1 cellular context compared by ENCODE assay signal in genomic region chr1:46735708-46736324, GRCh38.
TF ChIP-seq lines count a peak whose summit lies in the region.

No MANE protein-coding gene starts in this region.

TF ChIP-seq in HepG2, 621 proteins besides CTCF, POLR2A, EP300 and RAD21 (continued from another document and continues in another):
- TF ChIP-seq, protein P1, sequence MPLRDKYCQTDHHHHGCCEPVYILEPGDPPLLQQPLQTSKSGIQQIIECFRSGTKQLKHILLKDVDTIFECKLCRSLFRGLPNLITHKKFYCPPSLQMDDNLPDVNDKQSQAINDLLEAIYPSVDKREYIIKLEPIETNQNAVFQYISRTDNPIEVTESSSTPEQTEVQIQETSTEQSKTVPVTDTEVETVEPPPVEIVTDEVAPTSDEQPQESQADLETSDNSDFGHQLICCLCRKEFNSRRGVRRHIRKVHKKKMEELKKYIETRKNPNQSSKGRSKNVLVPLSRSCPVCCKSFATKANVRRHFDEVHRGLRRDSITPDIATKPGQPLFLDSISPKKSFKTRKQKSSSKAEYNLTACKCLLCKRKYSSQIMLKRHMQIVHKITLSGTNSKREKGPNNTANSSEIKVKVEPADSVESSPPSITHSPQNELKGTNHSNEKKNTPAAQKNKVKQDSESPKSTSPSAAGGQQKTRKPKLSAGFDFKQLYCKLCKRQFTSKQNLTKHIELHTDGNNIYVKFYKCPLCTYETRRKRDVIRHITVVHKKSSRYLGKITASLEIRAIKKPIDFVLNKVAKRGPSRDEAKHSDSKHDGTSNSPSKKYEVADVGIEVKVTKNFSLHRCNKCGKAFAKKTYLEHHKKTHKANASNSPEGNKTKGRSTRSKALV (CRISPR knock-in tag; IDR thresholded peaks at IDR 0.05): 0 out of 2 replicates have a peak, but pooled peaks have one; percentile 36
- TF ChIP-seq, protein P2, sequence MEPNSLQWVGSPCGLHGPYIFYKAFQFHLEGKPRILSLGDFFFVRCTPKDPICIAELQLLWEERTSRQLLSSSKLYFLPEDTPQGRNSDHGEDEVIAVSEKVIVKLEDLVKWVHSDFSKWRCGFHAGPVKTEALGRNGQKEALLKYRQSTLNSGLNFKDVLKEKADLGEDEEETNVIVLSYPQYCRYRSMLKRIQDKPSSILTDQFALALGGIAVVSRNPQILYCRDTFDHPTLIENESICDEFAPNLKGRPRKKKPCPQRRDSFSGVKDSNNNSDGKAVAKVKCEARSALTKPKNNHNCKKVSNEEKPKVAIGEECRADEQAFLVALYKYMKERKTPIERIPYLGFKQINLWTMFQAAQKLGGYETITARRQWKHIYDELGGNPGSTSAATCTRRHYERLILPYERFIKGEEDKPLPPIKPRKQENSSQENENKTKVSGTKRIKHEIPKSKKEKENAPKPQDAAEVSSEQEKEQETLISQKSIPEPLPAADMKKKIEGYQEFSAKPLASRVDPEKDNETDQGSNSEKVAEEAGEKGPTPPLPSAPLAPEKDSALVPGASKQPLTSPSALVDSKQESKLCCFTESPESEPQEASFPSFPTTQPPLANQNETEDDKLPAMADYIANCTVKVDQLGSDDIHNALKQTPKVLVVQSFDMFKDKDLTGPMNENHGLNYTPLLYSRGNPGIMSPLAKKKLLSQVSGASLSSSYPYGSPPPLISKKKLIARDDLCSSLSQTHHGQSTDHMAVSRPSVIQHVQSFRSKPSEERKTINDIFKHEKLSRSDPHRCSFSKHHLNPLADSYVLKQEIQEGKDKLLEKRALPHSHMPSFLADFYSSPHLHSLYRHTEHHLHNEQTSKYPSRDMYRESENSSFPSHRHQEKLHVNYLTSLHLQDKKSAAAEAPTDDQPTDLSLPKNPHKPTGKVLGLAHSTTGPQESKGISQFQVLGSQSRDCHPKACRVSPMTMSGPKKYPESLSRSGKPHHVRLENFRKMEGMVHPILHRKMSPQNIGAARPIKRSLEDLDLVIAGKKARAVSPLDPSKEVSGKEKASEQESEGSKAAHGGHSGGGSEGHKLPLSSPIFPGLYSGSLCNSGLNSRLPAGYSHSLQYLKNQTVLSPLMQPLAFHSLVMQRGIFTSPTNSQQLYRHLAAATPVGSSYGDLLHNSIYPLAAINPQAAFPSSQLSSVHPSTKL (CRISPR knock-in tag; IDR thresholded peaks at IDR 0.05): peak; percentile 68
- TF ChIP-seq NFKB2 (CRISPR knock-in tag; IDR thresholded peaks at IDR 0.05; ENCODE audit: borderline replicate concordance) (no peak), ZNF776 (CRISPR knock-in tag; IDR thresholded peaks at IDR 0.05) (no peak), FOSL2 (CRISPR knock-in tag; IDR thresholded peaks at IDR 0.05) (0 out of 2 replicates have a peak, but pooled peaks have one; percentile 17), ADNP (CRISPR knock-in tag; IDR thresholded peaks at IDR 0.05) (no peak), ZNF343 (CRISPR knock-in tag; IDR thresholded peaks at IDR 0.05) (no peak), KMT2B (CRISPR knock-in tag; IDR thresholded peaks at IDR 0.05) (peak; percentile 77; the same call in 1 of the 2 replicates), SP140L (CRISPR knock-in tag; IDR thresholded peaks at IDR 0.05; ENCODE audit: borderline replicate concordance) (peak; percentile 96; the same call in 1 of the 2 replicates), ISL2 (CRISPR knock-in tag; IDR thresholded peaks at IDR 0.05) (peak; percentile 56; the same call in 1 of the 2 replicates), ZNF451 (CRISPR knock-in tag; IDR thresholded peaks at IDR 0.05) (no peak), MXD4 (CRISPR knock-in tag; IDR thresholded peaks at IDR 0.05) (no peak; the same call in 1 of the 2 replicates), TFAP4 (IDR thresholded peaks at IDR 0.05; ENCODE audit: borderline replicate concordance, low read depth) (no peak), RFXAP (CRISPR knock-in tag; IDR thresholded peaks at IDR 0.05; ENCODE audit: borderline replicate concordance) (0 out of 2 replicates have a peak, but pooled peaks have one; percentile 44), ZNF660 (CRISPR knock-in tag; IDR thresholded peaks at IDR 0.05; ENCODE audit: borderline replicate concordance, low read depth) (no peak), ZSCAN20 (CRISPR knock-in tag; IDR thresholded peaks at IDR 0.05; ENCODE audit: borderline replicate concordance) (0 out of 2 replicates have a peak, but pooled peaks have one; percentile 44), PHF21A (CRISPR knock-in tag; IDR thresholded peaks at IDR 0.05) (no peak), ZFP36 (IDR thresholded peaks at IDR 0.05; ENCODE audit: borderline replicate concordance, low read depth, low read length, partially characterized antibody) (no peak), HBP1 (CRISPR knock-in tag; IDR thresholded peaks at IDR 0.05; ENCODE audit: low read depth) (peak; percentile 91; the same call in 1 of the 2 replicates), MLLT10 (CRISPR knock-in tag; IDR thresholded peaks at IDR 0.05) (no peak), ZBTB8A (CRISPR knock-in tag; IDR thresholded peaks at IDR 0.05; ENCODE audit: borderline replicate concordance, low read depth) (no peak), ZKSCAN1 (IDR thresholded peaks at IDR 0.05; ENCODE audit: low read length) (no peak), ZNF615 (CRISPR knock-in tag; IDR thresholded peaks at IDR 0.05; ENCODE audit: borderline replicate concordance) (no peak), ETV6 (CRISPR knock-in tag; conservative IDR thresholded peaks at IDR 0.05) (peak; percentile 83; the same call in 1 of the 2 replicates), SP5 (CRISPR knock-in tag; IDR thresholded peaks at IDR 0.05; ENCODE audit: borderline replicate concordance, low read depth) (no peak), XBP1 (CRISPR knock-in tag; IDR thresholded peaks at IDR 0.05) (peak; percentile 77; the same call in 1 of the 2 replicates), CENPT (CRISPR knock-in tag; IDR thresholded peaks at IDR 0.05; ENCODE audit: low read depth) (no peak), CEBPB (IDR thresholded peaks at IDR 0.05; ENCODE audit: borderline replicate concordance, low read depth, low read length) (no peak), MYPOP (CRISPR knock-in tag; IDR thresholded peaks at IDR 0.05) (no peak), RARA (CRISPR knock-in tag; IDR thresholded peaks at IDR 0.05) (peak; percentile 43), ZC3H13 (CRISPR knock-in tag; IDR thresholded peaks at IDR 0.05) (no peak), ATF4 (CRISPR knock-in tag; IDR thresholded peaks at IDR 0.05) (no peak), SRSF4 (IDR thresholded peaks at IDR 0.05; ENCODE audit: low read depth, low read length, poor library complexity, severe bottlenecking) (no peak), BORCS8-MEF2B (CRISPR knock-in tag; IDR thresholded peaks at IDR 0.05) (peak; percentile 89), SIN3B (IDR thresholded peaks at IDR 0.05; ENCODE audit: low read length) (no peak), KLF6 (CRISPR knock-in tag; IDR thresholded peaks at IDR 0.05) (peak; percentile 88), ZZZ3 (CRISPR knock-in tag; IDR thresholded peaks at IDR 0.05; ENCODE audit: borderline replicate concordance) (no peak), JUN (CRISPR knock-in tag; IDR thresholded peaks at IDR 0.05) (no peak)
- TF ChIP-seq, protein P3, sequence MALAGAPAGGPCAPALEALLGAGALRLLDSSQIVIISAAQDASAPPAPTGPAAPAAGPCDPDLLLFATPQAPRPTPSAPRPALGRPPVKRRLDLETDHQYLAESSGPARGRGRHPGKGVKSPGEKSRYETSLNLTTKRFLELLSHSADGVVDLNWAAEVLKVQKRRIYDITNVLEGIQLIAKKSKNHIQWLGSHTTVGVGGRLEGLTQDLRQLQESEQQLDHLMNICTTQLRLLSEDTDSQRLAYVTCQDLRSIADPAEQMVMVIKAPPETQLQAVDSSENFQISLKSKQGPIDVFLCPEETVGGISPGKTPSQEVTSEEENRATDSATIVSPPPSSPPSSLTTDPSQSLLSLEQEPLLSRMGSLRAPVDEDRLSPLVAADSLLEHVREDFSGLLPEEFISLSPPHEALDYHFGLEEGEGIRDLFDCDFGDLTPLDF (CRISPR knock-in tag; IDR thresholded peaks at IDR 0.05): no peak
- TF ChIP-seq, protein P4, sequence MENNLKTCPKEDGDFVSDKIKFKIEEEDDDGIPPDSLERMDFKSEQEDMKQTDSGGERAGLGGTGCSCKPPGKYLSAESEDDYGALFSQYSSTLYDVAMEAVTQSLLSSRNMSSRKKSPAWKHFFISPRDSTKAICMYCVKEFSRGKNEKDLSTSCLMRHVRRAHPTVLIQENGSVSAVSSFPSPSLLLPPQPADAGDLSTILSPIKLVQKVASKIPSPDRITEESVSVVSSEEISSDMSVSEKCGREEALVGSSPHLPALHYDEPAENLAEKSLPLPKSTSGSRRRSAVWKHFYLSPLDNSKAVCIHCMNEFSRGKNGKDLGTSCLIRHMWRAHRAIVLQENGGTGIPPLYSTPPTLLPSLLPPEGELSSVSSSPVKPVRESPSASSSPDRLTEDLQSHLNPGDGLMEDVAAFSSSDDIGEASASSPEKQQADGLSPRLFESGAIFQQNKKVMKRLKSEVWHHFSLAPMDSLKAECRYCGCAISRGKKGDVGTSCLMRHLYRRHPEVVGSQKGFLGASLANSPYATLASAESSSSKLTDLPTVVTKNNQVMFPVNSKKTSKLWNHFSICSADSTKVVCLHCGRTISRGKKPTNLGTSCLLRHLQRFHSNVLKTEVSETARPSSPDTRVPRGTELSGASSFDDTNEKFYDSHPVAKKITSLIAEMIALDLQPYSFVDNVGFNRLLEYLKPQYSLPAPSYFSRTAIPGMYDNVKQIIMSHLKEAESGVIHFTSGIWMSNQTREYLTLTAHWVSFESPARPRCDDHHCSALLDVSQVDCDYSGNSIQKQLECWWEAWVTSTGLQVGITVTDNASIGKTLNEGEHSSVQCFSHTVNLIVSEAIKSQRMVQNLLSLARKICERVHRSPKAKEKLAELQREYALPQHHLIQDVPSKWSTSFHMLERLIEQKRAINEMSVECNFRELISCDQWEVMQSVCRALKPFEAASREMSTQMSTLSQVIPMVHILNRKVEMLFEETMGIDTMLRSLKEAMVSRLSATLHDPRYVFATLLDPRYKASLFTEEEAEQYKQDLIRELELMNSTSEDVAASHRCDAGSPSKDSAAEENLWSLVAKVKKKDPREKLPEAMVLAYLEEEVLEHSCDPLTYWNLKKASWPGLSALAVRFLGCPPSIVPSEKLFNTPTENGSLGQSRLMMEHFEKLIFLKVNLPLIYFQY (CRISPR knock-in tag; IDR thresholded peaks at IDR 0.05; ENCODE audit: borderline replicate concordance): peak; percentile 80; the same call in 1 of the 2 replicates
- TF ChIP-seq, protein P5, sequence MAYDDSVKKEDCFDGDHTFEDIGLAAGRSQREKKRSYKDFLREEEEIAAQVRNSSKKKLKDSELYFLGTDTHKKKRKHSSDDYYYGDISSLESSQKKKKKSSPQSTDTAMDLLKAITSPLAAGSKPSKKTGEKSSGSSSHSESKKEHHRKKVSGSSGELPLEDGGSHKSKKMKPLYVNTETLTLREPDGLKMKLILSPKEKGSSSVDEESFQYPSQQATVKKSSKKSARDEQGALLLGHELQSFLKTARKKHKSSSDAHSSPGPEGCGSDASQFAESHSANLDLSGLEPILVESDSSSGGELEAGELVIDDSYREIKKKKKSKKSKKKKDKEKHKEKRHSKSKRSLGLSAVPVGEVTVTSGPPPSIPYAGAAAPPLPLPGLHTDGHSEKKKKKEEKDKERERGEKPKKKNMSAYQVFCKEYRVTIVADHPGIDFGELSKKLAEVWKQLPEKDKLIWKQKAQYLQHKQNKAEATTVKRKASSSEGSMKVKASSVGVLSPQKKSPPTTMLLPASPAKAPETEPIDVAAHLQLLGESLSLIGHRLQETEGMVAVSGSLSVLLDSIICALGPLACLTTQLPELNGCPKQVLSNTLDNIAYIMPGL (CRISPR knock-in tag; IDR thresholded peaks at IDR 0.05; ENCODE audit: borderline replicate concordance in 1 of 2, low read depth in 1 of 2): 0 out of 4 replicates have a peak, but pooled peaks of 1 of the 2 experiments have one; percentile 17
- TF ChIP-seq, protein P6, sequence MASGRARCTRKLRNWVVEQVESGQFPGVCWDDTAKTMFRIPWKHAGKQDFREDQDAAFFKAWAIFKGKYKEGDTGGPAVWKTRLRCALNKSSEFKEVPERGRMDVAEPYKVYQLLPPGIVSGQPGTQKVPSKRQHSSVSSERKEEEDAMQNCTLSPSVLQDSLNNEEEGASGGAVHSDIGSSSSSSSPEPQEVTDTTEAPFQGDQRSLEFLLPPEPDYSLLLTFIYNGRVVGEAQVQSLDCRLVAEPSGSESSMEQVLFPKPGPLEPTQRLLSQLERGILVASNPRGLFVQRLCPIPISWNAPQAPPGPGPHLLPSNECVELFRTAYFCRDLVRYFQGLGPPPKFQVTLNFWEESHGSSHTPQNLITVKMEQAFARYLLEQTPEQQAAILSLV (CRISPR knock-in tag; IDR thresholded peaks at IDR 0.05; ENCODE audit: borderline replicate concordance): no peak
- TF ChIP-seq, protein P7, sequence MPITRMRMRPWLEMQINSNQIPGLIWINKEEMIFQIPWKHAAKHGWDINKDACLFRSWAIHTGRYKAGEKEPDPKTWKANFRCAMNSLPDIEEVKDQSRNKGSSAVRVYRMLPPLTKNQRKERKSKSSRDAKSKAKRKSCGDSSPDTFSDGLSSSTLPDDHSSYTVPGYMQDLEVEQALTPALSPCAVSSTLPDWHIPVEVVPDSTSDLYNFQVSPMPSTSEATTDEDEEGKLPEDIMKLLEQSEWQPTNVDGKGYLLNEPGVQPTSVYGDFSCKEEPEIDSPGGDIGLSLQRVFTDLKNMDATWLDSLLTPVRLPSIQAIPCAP (CRISPR knock-in tag; IDR thresholded peaks at IDR 0.05; ENCODE audit: low read depth): no peak
